Comparison of ENCODE assay signal across 1 cellular context in genomic region chr20:45917790-45918141, GRCh38.
TF ChIP-seq lines count a peak whose summit lies in the region.

No MANE protein-coding gene starts in this region.

TF ChIP-seq in GM23338, 12 proteins besides CTCF, POLR2A, EP300 and RAD21 (continued from another document):
- TF ChIP-seq JUNB (IDR thresholded peaks at IDR 0.05; ENCODE audit: unreplicated experiment) (no peak), REST (IDR thresholded peaks at IDR 0.05; ENCODE audit: unreplicated experiment) (no peak), EZH2 (IDR thresholded peaks at IDR 0.05; ENCODE audit: low read depth, unreplicated experiment) (no peak), EZH2phosphoT487 (IDR thresholded peaks at IDR 0.05; ENCODE audit: unreplicated experiment) (no peak), STAT1 (IDR thresholded peaks at IDR 0.05; ENCODE audit: unreplicated experiment) (no peak), ETS1 (IDR thresholded peaks at IDR 0.05) (no peak), CREB1 (CRISPR knock-in tag; IDR thresholded peaks at IDR 0.05; ENCODE audit: low read depth) (no peak), ZNF114 (CRISPR knock-in tag; IDR thresholded peaks at IDR 0.05) (no peak), NANOG (IDR thresholded peaks at IDR 0.05; ENCODE audit: borderline replicate concordance) (no peak), ZNF462 (CRISPR knock-in tag; IDR thresholded peaks at IDR 0.05) (no peak)
